ENCODE assay signal across 27 cellular contexts in genomic region chr7:97407106-97407505, GRCh38.
"Had no signal": no experiment of that assay in that cellular context is flagged by ENCODE, and none has a peak within 500 bp of the region (broad histone marks: within the 10 kb centered on the region; RNA-seq: fewer than 3 reads in every experiment).

No MANE protein-coding gene starts in this region.

- H3K36me3 ChIP-seq: stomach, suprapubic skin, thoracic aorta, thyroid gland, tibial artery, tibial nerve, transverse colon, upper lobe of left lung, upper lobe of right lung, uterus, vagina had no signal

- H3K27ac ChIP-seq: stomach, suprapubic skin, testis, thoracic aorta, thyroid gland, tibial artery, transverse colon, upper lobe of left lung, upper lobe of right lung, uterus, vagina had no signal

- H3K27me3 ChIP-seq: stomach, suprapubic skin, testis, thyroid gland, tibial artery, tibial nerve, upper lobe of left lung, upper lobe of right lung, uterus, vagina had no signal

- DNase-seq: stimulated activated CD4-positive, alpha-beta T cell treated with anti-CD3 and anti-CD28 coated beads, Interleukin-2, amount 100 ng/mL, for 48 hours; stimulated activated CD4-positive, alpha-beta T cell treated with anti-CD3 and anti-CD28 coated beads, Interleukin-4, amount 100 ng/mL, for 1 hour; stimulated activated CD4-positive, alpha-beta T cell treated with anti-CD3 and anti-CD28 coated beads, Interleukin-4, amount 100 ng/mL, for 24 hours; stimulated activated CD4-positive, alpha-beta T cell treated with anti-CD3 and anti-CD28 coated beads, Interleukin-4, amount 100 ng/mL, for 4 hours; stimulated activated CD8-positive, alpha-beta memory T cell treated with anti-CD3 and anti-CD28 coated beads, Interleukin-4, amount 100 ng/mL, for 48 hours; stimulated activated naive B cell treated with anti-CD40 and anti-IgM and Interleukin-4, amounts not matched to agents 10 μg/mL and 1 μg/mL and 100 μg/mL, for 72 hours; stimulated activated naive CD4-positive, alpha-beta T cell; stimulated activated naive CD4-positive, alpha-beta T cell treated with Interleukin-2 at 50 U/mL for 16 hours; stimulated activated naive CD8-positive, alpha-beta T cell treated with anti-CD3 and anti-CD28 coated beads, Interleukin-15, amount 100 ng/mL, for 72 hours; stimulated activated naive CD8-positive, alpha-beta T cell treated with anti-CD3 and anti-CD28 coated beads, Interleukin-15, Interleukin-2, amounts not matched to agents 100 U/mL and 50 U/mL, for 24 hours; stomach; substantia nigra; testis; thyroid gland; tibial artery; transverse colon; trophoblast cell; upper lobe of left lung; upper lobe of right lung; uterus had no signal

- H3K9me3 ChIP-seq: stomach, suprapubic skin, testis, thoracic aorta, thyroid gland, tibial artery, tibial nerve, transverse colon, upper lobe of left lung, upper lobe of right lung, uterus, vagina had no signal

- H3K4me3 ChIP-seq: stomach, suprapubic skin, testis, thoracic aorta, thyroid gland, tibial artery, tibial nerve, transverse colon, upper lobe of left lung, upper lobe of right lung, uterus, vagina had no signal

- ATAC-seq: stimulated activated effector memory CD8-positive, alpha-beta T cell treated with anti-CD3 and anti-CD28 coated beads, Interleukin-12 subunit alpha, Interleukin-12 subunit beta, amount 100 ng/mL, for 72 hours; stimulated activated memory B cell treated with anti-CD40 and anti-IgM and Interleukin-4, amounts not matched to agents 10 μg/mL and 1 μg/mL and 100 μg/mL, for 72 hours; stimulated activated naive B cell treated with anti-CD40 and anti-IgM and Interleukin-4, amounts not matched to agents 10 μg/mL and 1 μg/mL and 100 μg/mL, for 72 hours; stimulated activated naive CD8-positive, alpha-beta T cell treated with anti-CD3 and anti-CD28 coated beads, Interleukin-15, amount 100 ng/mL, for 72 hours; stimulated activated naive CD8-positive, alpha-beta T cell treated with anti-CD3 and anti-CD28 coated beads, Interleukin-15, Interleukin-2, amounts not matched to agents 100 U/mL and 50 U/mL, for 24 hours; upper lobe of right lung had no signal

- FAIRE-seq: urothelium cell line had no signal

- H3K4me1 ChIP-seq: stomach, suprapubic skin, thyroid gland, tibial artery, transverse colon, upper lobe of left lung, upper lobe of right lung, uterus, vagina had no signal
